Comparison of ENCODE assay signal across 25 cellular contexts in genomic region chr1:156670359-156670758, GRCh38. TPM values are rescaled to one million over a fixed set of nuclear protein-coding genes. Genes with fewer than 3 reads are reported as not detected.
DNase-seq lines count a peak whose midpoint lies in the region; ATAC-seq, FAIRE-seq and TF ChIP-seq lines count a peak whose summit lies in the region.
"Had no signal": no experiment of that assay in that cellular context is flagged by ENCODE, and none has a peak within 500 bp of the region (broad histone marks: within the 10 kb centered on the region; RNA-seq: fewer than 3 reads in every experiment).

No MANE protein-coding gene starts in this region.

- H3K27me3 ChIP-seq in H1 (replicated peaks in 1 of 4; ENCODE audit: control insufficient read depth in 3 of 4, extremely low read depth in 1 of 4, insufficient read depth in 3 of 4, low read length in 3 of 4) (no peaks in the 10 kb centered on the region), stomach smooth muscle (ENCODE audit: control insufficient read depth in 1 of 2, insufficient read depth in 2 of 2, low read length in 2 of 2) (peaks cover 1% of the 10 kb centered on the region in 2 donors)
- H3K27me3 ChIP-seq: MG63 had no signal

- no peak overlapping the region for H3K14ac ChIP-seq in H1 (ENCODE audit: insufficient read length)

- FAIRE-seq in H1 (lab: Jason Lieb, UNC), result no peak
- FAIRE-seq: endometrium, small intestine, TTC549 had no signal

- H3K9me3 ChIP-seq in HEK293 (ENCODE audit: control insufficient read depth, insufficient read depth, low read depth, low read length) (no peaks in the 10 kb centered on the region), H1 (ENCODE audit: insufficient read depth in 2 of 2, low read depth in 1 of 2, low read length in 1 of 2) (no peaks in the 10 kb centered on the region), stomach smooth muscle (ENCODE audit: control insufficient read depth in 2 of 2, low read length in 2 of 2) (no peaks in the 10 kb centered on the region)
- H3K9me3 ChIP-seq: MG63 had no signal

- no peak overlapping the region for H3K23ac ChIP-seq in H1 (ENCODE audit: insufficient read length)

- H3K4me2 ChIP-seq in H1 (ENCODE audit: insufficient read depth in 1 of 2, low read depth in 2 of 2, low read length in 2 of 2), result no peak overlapping the region; a peak in 1 of 4 replicates

- no peak overlapping the region for H2BK120ac ChIP-seq in H1 (replicated peaks; ENCODE audit: low read depth, low read length)

- H3K36me3 ChIP-seq in HEK293 (ENCODE audit: control insufficient read depth in 2 of 2, insufficient read depth in 1 of 2, low read length in 2 of 2), result peaks cover 0 to 16% of the 10 kb centered on the region in 2 experiments; a peak in 1 of 3 replicates
- H3K36me3 ChIP-seq in H1 (ENCODE audit: control insufficient read depth in 2 of 4, insufficient read depth in 4 of 4, low read length in 3 of 4), result peaks cover 4 to 28% (median 12%) of the 10 kb centered on the region in 4 experiments; a peak in 7 of 8 replicates
- no peaks in the 10 kb centered on the region for H3K36me3 ChIP-seq in stomach smooth muscle (ENCODE audit: control insufficient read depth in 2 of 2, insufficient read depth in 2 of 2, low read length in 2 of 2)
- H3K36me3 ChIP-seq: MG63 had no signal

- no peaks in the 10 kb centered on the region for H3K27me3 Mint-ChIP-seq in nephron (ENCODE audit: low read depth)

- no peak; a peak in 1 of 3 replicates for TF ChIP-seq POLR2A in H1 (IDR thresholded peaks at IDR 0.05; ENCODE audit: control extremely low read depth in 1 of 2, low read depth in 2 of 2, low read length in 2 of 2)

- H2AFZ ChIP-seq in H1 (ENCODE audit: low read length), result no peak overlapping the region

- H3K9me3 Mint-ChIP-seq in nephron, result no peaks in the 10 kb centered on the region
- H3K9me3 Mint-ChIP-seq: activated CD4-positive, alpha-beta T cell treated with anti-CD3 and anti-CD28 coated beads, Interleukin-2, amount 10 ng/mL, durations not matched to agents 24 days and 14 days; activated naive CD8-positive, alpha-beta T cell treated with anti-CD3 and anti-CD28 coated beads, Interleukin-2, amount 10 ng/mL, durations not matched to agents 7 days and 5 days; activated T-helper 17 cell treated with anti-CD3 and anti-CD28 coated beads, Interleukin-2, amount 50 U/mL, for 72 hours; CD4-positive, alpha-beta T cell; IgD-negative memory B cell; naive B cell; stimulated activated naive CD8-positive, alpha-beta T cell treated with anti-CD3 and anti-CD28 coated beads, Interleukin-15, amount 100 ng/mL, for 72 hours had no signal

- peaks cover 4 to 10% of the 10 kb centered on the region in 2 experiments for H4K20me1 ChIP-seq in H1 (replicated peaks in 1 of 2; ENCODE audit: control insufficient read depth in 1 of 2, insufficient read depth in 2 of 2, low read length in 2 of 2)

- H2BK15ac ChIP-seq in H1 (ENCODE audit: low read length), result peak overlapping the region; percentile 10; the same call in 1 of the 2 replicates

- H3K4me1 Mint-ChIP-seq in nephron, result peaks cover 80% of the 10 kb centered on the region
- H3K4me1 Mint-ChIP-seq: activated naive CD8-positive, alpha-beta T cell treated with anti-CD3 and anti-CD28 coated beads, Interleukin-2, amount 10 ng/mL, durations not matched to agents 7 days and 5 days; activated T-helper 17 cell treated with anti-CD3 and anti-CD28 coated beads, Interleukin-2, amount 50 U/mL, for 72 hours had no signal

- H3K18ac ChIP-seq in H1 (ENCODE audit: extremely low read depth, low read length), result peak overlapping the region; percentile 60

- H3K79me1 ChIP-seq in H1 (ENCODE audit: low read depth, low read length), result peaks cover 12% of the 10 kb centered on the region; the same call in 1 of the 2 replicates

- peaks cover 6% of the 10 kb centered on the region for H3K23me2 ChIP-seq in H1 (ENCODE audit: low read depth, low read length)

- no peak overlapping the region for H4K5ac ChIP-seq in H1 (ENCODE audit: insufficient read length, low read depth, low read length)

- H3K79me2 ChIP-seq in H1 (ENCODE audit: control insufficient read depth in 1 of 2, insufficient read depth in 2 of 2, low read length in 2 of 2), result peaks cover 0 to 25% of the 10 kb centered on the region in 2 experiments; a peak in 2 of 4 replicates

- DNase-seq in H1 (ENCODE audit: low read depth in 1 of 2, low spot score in 2 of 2) (no peak), amniotic stem cell (lab: John Stamatoyannopoulos, UW) (no peak), middle frontal gyrus (ENCODE audit: extremely low spot score, low spot score) (no peak)
- DNase-seq: activated CD4-positive, alpha-beta T cell treated with anti-CD3 and anti-CD28 coated beads, Interleukin-2, amount 10 ng/mL, durations not matched to agents 24 days and 14 days; activated naive CD8-positive, alpha-beta T cell treated with anti-CD3 and anti-CD28 coated beads, Interleukin-2, amount 10 ng/mL, durations not matched to agents 7 days and 5 days; CD4-positive, alpha-beta T cell; DMS 273 treated with DMSO at 0.1 percent for 48 hours; MG63; naive B cell; NCI-H1436; NCI-H2171 treated with DMSO at 0.1 percent for 48 hours; NCI-H526; posterior cingulate gyrus; small intestine; stimulated activated CD4-positive, alpha-beta T cell treated with anti-CD3 and anti-CD28 coated beads, Interleukin-2, amount 100 ng/mL, for 48 hours; stimulated activated naive CD8-positive, alpha-beta T cell treated with anti-CD3 and anti-CD28 coated beads, Interleukin-15, amount 100 ng/mL, for 72 hours had no signal

- H3K56ac ChIP-seq in H1 (replicated peaks; ENCODE audit: insufficient read length, low read depth, low read length), result no peak overlapping the region

- POLR2A ChIA-PET in HEK293 (lab: Yijun Ruan, JAX), result interaction anchor here (1.2 kb wide), 1 partner anchor 9 kb away, joined by 4 read pairs; no protein-coding TSS in a partner anchor
- POLR2A ChIA-PET in H1 (lab: Charles Lee; ENCODE audit: partially characterized antibody), result interaction anchor here (0.6 to 13.8 kb wide), 6 partner anchors 7 to 43 kb away, joined by 3 to 419 read pairs (median 5); partner anchors contain the start of gene CRABP2

- no peak overlapping the region for H2BK12ac ChIP-seq in H1 (ENCODE audit: low read depth, low read length)

- TF ChIP-seq RAD21 in H1 (IDR thresholded peaks at IDR 0.05 in 1 of 2, conservative IDR thresholded peaks at IDR 0.05 in 1 of 2; ENCODE audit: low read depth in 2 of 2, low read length in 2 of 2), result no peak

- peak overlapping the region; percentile 14 to 34 (median 26) for H3K4me3 Mint-ChIP-seq in nephron
- H3K4me3 Mint-ChIP-seq: activated CD4-positive, alpha-beta T cell treated with anti-CD3 and anti-CD28 coated beads, Interleukin-2, amount 10 ng/mL, durations not matched to agents 24 days and 14 days; activated naive CD8-positive, alpha-beta T cell treated with anti-CD3 and anti-CD28 coated beads, Interleukin-2, amount 10 ng/mL, durations not matched to agents 7 days and 5 days; activated T-helper 17 cell treated with anti-CD3 and anti-CD28 coated beads, Interleukin-2, amount 50 U/mL, for 72 hours; CD4-positive, alpha-beta T cell; naive B cell; stimulated activated naive CD8-positive, alpha-beta T cell treated with anti-CD3 and anti-CD28 coated beads, Interleukin-15, amount 100 ng/mL, for 72 hours had no signal

- H2BK20ac ChIP-seq in H1 (ENCODE audit: low read length), result no peak overlapping the region

- H3K27ac ChIP-seq in HEK293 (ENCODE audit: extremely low read depth, low read depth, low read length) (no peak overlapping the region), H1 (ENCODE audit: low read depth, low read length) (no peak overlapping the region), stomach smooth muscle (ENCODE audit: low read length) (peak overlapping the region; percentile 31)

- H4K8ac ChIP-seq in H1 (ENCODE audit: extremely low read depth, insufficient read depth, low read length), result no peak overlapping the region

- peak overlapping the region; percentile 75; the same call in 1 of the 2 replicates for H2AK5ac ChIP-seq in H1 (ENCODE audit: low read depth, low read length)

- peak overlapping the region in 1 of 3 experiments; percentile 99 for H3K27ac Mint-ChIP-seq in nephron
- H3K27ac Mint-ChIP-seq: activated CD4-positive, alpha-beta T cell treated with anti-CD3 and anti-CD28 coated beads, Interleukin-2, amount 10 ng/mL, durations not matched to agents 24 days and 14 days; activated naive CD8-positive, alpha-beta T cell treated with anti-CD3 and anti-CD28 coated beads, Interleukin-2, amount 10 ng/mL, durations not matched to agents 7 days and 5 days; activated T-helper 17 cell treated with anti-CD3 and anti-CD28 coated beads, Interleukin-2, amount 50 U/mL, for 72 hours; CD4-positive, alpha-beta T cell; IgD-negative memory B cell had no signal

- TF ChIP-seq CTCF in HEK293 (tag by site-specific recombination; IDR thresholded peaks at IDR 0.05) (no peak), H1 (IDR thresholded peaks at IDR 0.05; ENCODE audit: control extremely low read depth in 1 of 3, insufficient read depth in 1 of 3, low read depth in 1 of 3, low read length in 3 of 3) (no peak), nephron (IDR thresholded peaks at IDR 0.05; ENCODE audit: unreplicated experiment in 3 of 3) (no peak)

- H2BK5ac ChIP-seq in H1 (ENCODE audit: low read depth, low read length), result 0 out of 2 replicates have a peak overlapping the region, but pooled peaks have one; percentile 24

- H3K36me3 Mint-ChIP-seq in nephron (ENCODE audit: low read depth), result peaks cover 41% of the 10 kb centered on the region
- H3K36me3 Mint-ChIP-seq: activated naive CD8-positive, alpha-beta T cell treated with anti-CD3 and anti-CD28 coated beads, Interleukin-2, amount 10 ng/mL, durations not matched to agents 7 days and 5 days had no signal

- no peak overlapping the region for H4K91ac ChIP-seq in H1 (replicated peaks; ENCODE audit: insufficient read length, low read length)

- ATAC-seq in GM21723 (IDR thresholded peaks at IDR 0.05; ENCODE audit: unreplicated experiment), result no peak
- ATAC-seq: activated T-helper 17 cell treated with anti-CD3 and anti-CD28 coated beads, Interleukin-2, amount 50 U/mL, for 72 hours; stimulated activated naive CD8-positive, alpha-beta T cell treated with anti-CD3 and anti-CD28 coated beads, Interleukin-15, amount 100 ng/mL, for 72 hours had no signal

- 74% methylated on average over 6 of the region's 6 CpGs; no CpG with 5 or more reads in 1 of the 2 experiments for WGBS in H1 (ENCODE audit: extremely low coverage in 1 of 2, insufficient coverage in 1 of 2, insufficient read length in 1 of 2, insufficient replicate concordance in 2 of 2, low coverage in 1 of 2, low lambda C conversion rate in 2 of 2, missing lambda C conversion rate in 1 of 2), 2 experiments

- H3K4me1 ChIP-seq in HEK293 (ENCODE audit: control insufficient read depth, insufficient read depth, low read length) (no peaks in the 10 kb centered on the region), H1 (replicated peaks in 1 of 4; ENCODE audit: control insufficient read depth in 3 of 4, insufficient read depth in 4 of 4, low read length in 3 of 4) (peaks cover 3 to 66% (median 57%) of the 10 kb centered on the region in 4 experiments), stomach smooth muscle (ENCODE audit: control insufficient read depth, insufficient read depth, low read length) (peaks cover 39% of the 10 kb centered on the region)

- CTCF ChIA-PET in HEK293 (lab: Yijun Ruan, JAX) (interaction anchor here (0.6 to 12.6 kb wide), 4 partner anchors 9 to 43 kb away, joined by 3 to 162 read pairs (median 4); no protein-coding TSS in a partner anchor), H1 (lab: Charles Lee; ENCODE audit: partially characterized antibody) (interaction anchor here (1.2 to 66.0 kb wide), 7 partner anchors 9 to 45 kb away, joined by 3 to 4284 read pairs (median 5); partner anchors contain the start of genes CRABP2, ISG20L2, METTL25B and NES)

- H3K4me3 ChIP-seq in HEK293 (ENCODE audit: low read depth, low read length), result no peak overlapping the region
- H3K4me3 ChIP-seq in H1 (ENCODE audit: extremely low read depth in 1 of 4, insufficient read depth in 2 of 4, low read depth in 3 of 4, low read length in 4 of 4), result no peak overlapping the region
- H3K4me3 ChIP-seq in stomach smooth muscle (ENCODE audit: low read length in 2 of 2), result no peak overlapping the region
- H3K4me3 ChIP-seq: coronary artery, MG63 had no signal

- no peak overlapping the region for H3K9ac ChIP-seq in H1 (replicated peaks in 1 of 4; ENCODE audit: extremely low read depth in 1 of 4, low read depth in 3 of 4, low read length in 3 of 4)
- no peak overlapping the region for H3K9ac ChIP-seq in stomach smooth muscle (ENCODE audit: low read length in 2 of 2)

- TF ChIP-seq EP300 in H1 (IDR thresholded peaks at IDR 0.05; ENCODE audit: borderline replicate concordance in 1 of 2, low read depth in 2 of 2, low read length in 2 of 2), result no peak

- H3K4ac ChIP-seq in H1 (replicated peaks; ENCODE audit: insufficient read length, low read depth, low read length), result no peak overlapping the region

RNA-seq across cellular contexts. Expression of gene NES, which starts 6.8 kb away (rescaled TPM):
- 135 and 138 TPM in 2 replicates for total RNA-seq in H1 (2021; fragmentation: NEBNext Ultra II Directional; extraction: Animal tissue kit (Norgen Biotek cat#: 25700))
- polyA plus RNA-seq in H1 (2011; rRNA removed), result 13.3 and 20.3 TPM in 2 replicates
- 21.1 TPM for polyA plus RNA-seq in H1 (2011; cell fraction: cytosol; rRNA removed)
- polyA plus RNA-seq in H1 (2011; cell fraction: nucleus; rRNA removed), result 54.8 TPM
- polyA plus RNA-seq in H1 (2012, experiment 1 of 2), result 97.4 to 124 TPM (median 113 TPM) in 4 replicates
- 43.3 TPM for polyA plus RNA-seq in H1 (2012, experiment 2 of 2)
- 55.5 TPM for polyA plus RNA-seq in H1 (2013, experiment 1 of 2)
- polyA plus RNA-seq in H1 (2013, experiment 2 of 2), result 53.5 TPM
- polyA minus RNA-seq in H1 (2011; rRNA and poly(A)+ RNA removed), result 17.2 and 19.2 TPM in 2 replicates
- 31.7 TPM for polyA minus RNA-seq in H1 (2011; cell fraction: cytosol; rRNA and poly(A)+ RNA removed)
- polyA minus RNA-seq in H1 (2011; cell fraction: nucleus; rRNA and poly(A)+ RNA removed), result 22.7 TPM
- total RNA-seq: activated naive CD8-positive, alpha-beta T cell treated with anti-CD3 and anti-CD28 coated beads, Interleukin-2, amount 10 ng/mL, durations not matched to agents 7 days and 5 days; CD4-positive, alpha-beta T cell had no signal
- polyA plus RNA-seq: IgD-negative memory B cell had no signal

RNA-seq across cellular contexts. Expression of gene BCAN, which starts 28.4 kb away (rescaled TPM):
- 3.8 and 4.5 TPM in 2 replicates for total RNA-seq in H1 (2021; fragmentation: NEBNext Ultra II Directional; extraction: Animal tissue kit (Norgen Biotek cat#: 25700))
- polyA plus RNA-seq in H1 (2011; rRNA removed), result 17.1 and 24.0 TPM in 2 replicates
- 11.2 TPM for polyA plus RNA-seq in H1 (2011; cell fraction: cytosol; rRNA removed)
- polyA plus RNA-seq in H1 (2011; cell fraction: nucleus; rRNA removed), result 25.7 TPM
- 8.8 to 14.0 TPM (median 12.1 TPM) in 4 replicates for polyA plus RNA-seq in H1 (2012, experiment 1 of 2)
- 10.6 TPM for polyA plus RNA-seq in H1 (2012, experiment 2 of 2)
- 8.6 TPM for polyA plus RNA-seq in H1 (2013, experiment 1 of 2)
- polyA plus RNA-seq in H1 (2013, experiment 2 of 2), result 6.8 TPM
- 4.3 and 12.9 TPM in 2 replicates for polyA minus RNA-seq in H1 (2011; rRNA and poly(A)+ RNA removed)
- polyA minus RNA-seq in H1 (2011; cell fraction: cytosol; rRNA and poly(A)+ RNA removed), result 7.8 TPM
- polyA minus RNA-seq in H1 (2011; cell fraction: nucleus; rRNA and poly(A)+ RNA removed), result 6.8 TPM
- total RNA-seq: activated CD4-positive, alpha-beta T cell treated with anti-CD3 and anti-CD28 coated beads, Interleukin-2, amount 10 ng/mL, durations not matched to agents 24 days and 14 days; activated naive CD8-positive, alpha-beta T cell treated with anti-CD3 and anti-CD28 coated beads, Interleukin-2, amount 10 ng/mL, durations not matched to agents 7 days and 5 days; activated T-helper 17 cell treated with anti-CD3 and anti-CD28 coated beads, Interleukin-2, amount 50 U/mL, for 72 hours; CD4-positive, alpha-beta T cell had no signal
- polyA plus RNA-seq: IgD-negative memory B cell had no signal

RNA-seq across cellular contexts. Expression of gene CRABP2, which starts 35.0 kb away (rescaled TPM):
- 119 TPM in 2 replicates for total RNA-seq in H1 (2021; fragmentation: NEBNext Ultra II Directional; extraction: Animal tissue kit (Norgen Biotek cat#: 25700))
- polyA plus RNA-seq in H1 (2011; rRNA removed), result 69.2 and 130 TPM in 2 replicates
- 79.6 TPM for polyA plus RNA-seq in H1 (2011; cell fraction: cytosol; rRNA removed)
- 70.9 TPM for polyA plus RNA-seq in H1 (2011; cell fraction: nucleus; rRNA removed)
- 180 to 343 TPM (median 303 TPM) in 4 replicates for polyA plus RNA-seq in H1 (2012, experiment 1 of 2)
- 318 TPM for polyA plus RNA-seq in H1 (2012, experiment 2 of 2)
- 139 TPM for polyA plus RNA-seq in H1 (2013, experiment 1 of 2)
- polyA plus RNA-seq in H1 (2013, experiment 2 of 2), result 143 TPM
- 8.6 and 12.5 TPM in 2 replicates for polyA minus RNA-seq in H1 (2011; rRNA and poly(A)+ RNA removed)
- 45.7 TPM for polyA minus RNA-seq in H1 (2011; cell fraction: cytosol; rRNA and poly(A)+ RNA removed)
- 11.1 TPM for polyA minus RNA-seq in H1 (2011; cell fraction: nucleus; rRNA and poly(A)+ RNA removed)

RNA-seq across cellular contexts. Expression of gene HAPLN2, which starts 51.1 kb away (rescaled TPM):
- 0.19 TPM in 1 of 2 replicates, not detected in the other for total RNA-seq in H1 (2021; fragmentation: NEBNext Ultra II Directional; extraction: Animal tissue kit (Norgen Biotek cat#: 25700))
- polyA plus RNA-seq in H1 (2011; rRNA removed), result 0.51 and 1.2 TPM in 2 replicates
- polyA plus RNA-seq in H1 (2011; cell fraction: cytosol; rRNA removed), result 0.81 TPM
- polyA plus RNA-seq in H1 (2011; cell fraction: nucleus; rRNA removed), result 3.4 TPM
- polyA plus RNA-seq in H1 (2012, experiment 1 of 2), result 0.40 to 0.92 TPM (median 0.72 TPM) in 3 of 4 replicates, not detected in the other
- polyA plus RNA-seq in H1 (2012, experiment 2 of 2), result not detected
- 0.45 TPM for polyA plus RNA-seq in H1 (2013, experiment 1 of 2)
- polyA plus RNA-seq in H1 (2013, experiment 2 of 2), result 0.15 TPM
- not detected in 2 replicates for polyA minus RNA-seq in H1 (2011; rRNA and poly(A)+ RNA removed)
- polyA minus RNA-seq in H1 (2011; cell fraction: cytosol; rRNA and poly(A)+ RNA removed), result not detected
- 0.50 TPM for polyA minus RNA-seq in H1 (2011; cell fraction: nucleus; rRNA and poly(A)+ RNA removed)
- total RNA-seq: activated CD4-positive, alpha-beta T cell treated with anti-CD3 and anti-CD28 coated beads, Interleukin-2, amount 10 ng/mL, durations not matched to agents 24 days and 14 days had no signal
- polyA plus RNA-seq: IgD-negative memory B cell had no signal

RNA-seq across cellular contexts. Expression of gene METTL25B, which starts 57.9 kb away (rescaled TPM):
- total RNA-seq in H1 (2021; fragmentation: NEBNext Ultra II Directional; extraction: Animal tissue kit (Norgen Biotek cat#: 25700)), result 28.4 and 31.8 TPM in 2 replicates
- polyA plus RNA-seq in H1 (2011; rRNA removed), result 30.1 and 43.1 TPM in 2 replicates
- polyA plus RNA-seq in H1 (2011; cell fraction: cytosol; rRNA removed), result 38.2 TPM
- 75.5 TPM for polyA plus RNA-seq in H1 (2011; cell fraction: nucleus; rRNA removed)
- polyA plus RNA-seq in H1 (2012, experiment 1 of 2), result 30.1 to 33.3 TPM (median 31.2 TPM) in 4 replicates
- polyA plus RNA-seq in H1 (2012, experiment 2 of 2), result 29.8 TPM
- polyA plus RNA-seq in H1 (2013, experiment 1 of 2), result 39.5 TPM
- 35.7 TPM for polyA plus RNA-seq in H1 (2013, experiment 2 of 2)
- polyA minus RNA-seq in H1 (2011; rRNA and poly(A)+ RNA removed), result 21.0 and 21.3 TPM in 2 replicates
- polyA minus RNA-seq in H1 (2011; cell fraction: cytosol; rRNA and poly(A)+ RNA removed), result 21.1 TPM
- polyA minus RNA-seq in H1 (2011; cell fraction: nucleus; rRNA and poly(A)+ RNA removed), result 19.6 TPM
